26 cellular contexts compared by ENCODE assay signal in the genomic region with DNA sequence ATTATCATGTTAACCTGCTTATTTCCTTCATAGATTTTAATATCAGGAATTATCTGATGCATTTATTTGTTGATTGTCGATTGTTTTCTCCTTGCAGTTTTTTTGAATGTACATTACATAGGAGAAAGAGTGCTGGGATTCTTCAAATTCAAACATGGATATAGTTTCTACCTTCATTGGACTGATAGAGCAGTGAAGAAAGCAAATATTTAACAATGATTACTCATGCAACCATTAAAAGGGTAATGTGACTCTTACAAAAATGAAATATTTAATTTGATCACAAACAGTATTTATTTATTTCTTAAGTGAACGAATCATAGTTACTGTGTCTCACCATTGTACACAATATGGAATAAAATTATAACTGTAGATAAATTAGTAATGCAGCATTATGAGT.
"Had no signal": no experiment of that assay in that cellular context is flagged by ENCODE, and none has a peak within 500 bp of the region (broad histone marks: within the 10 kb centered on the region; RNA-seq: fewer than 3 reads in every experiment).

No MANE protein-coding gene starts in this region.

- DNase-seq: hypothalamus; immature natural killer cell; kidney; left colon; left lung; lower lobe of right lung; mammary epithelial cell; mesenchymal stem cell; naive B cell; natural killer cell; ovary; right lobe of liver; stimulated activated CD4-positive, alpha-beta T cell treated with anti-CD3 and anti-CD28 coated beads, Interleukin-1b, Interleukin-23, amount 100 ng/mL, for 48 hours; stimulated activated CD4-positive, alpha-beta T cell treated with anti-CD3 and anti-CD28 coated beads, Interleukin-2, amount 100 ng/mL, for 48 hours; stimulated activated CD4-positive, alpha-beta T cell treated with anti-CD3 and anti-CD28 coated beads, Interleukin-4, amount 100 ng/mL, for 4 hours; stimulated activated CD8-positive, alpha-beta memory T cell treated with anti-CD3 and anti-CD28 coated beads, Interleukin-4, amount 100 ng/mL, for 48 hours; stimulated activated naive B cell treated with anti-CD40 and anti-IgM and Interleukin-4, amounts not matched to agents 10 μg/mL and 1 μg/mL and 100 μg/mL, for 72 hours; stimulated activated naive CD8-positive, alpha-beta T cell treated with anti-CD3 and anti-CD28 coated beads, Interleukin-15, Interleukin-2, amounts not matched to agents 100 U/mL and 50 U/mL, for 24 hours; stomach; testis; thyroid gland; transverse colon; upper lobe of left lung had no signal

- ATAC-seq: left colon; left lung; lower lobe of right lung; natural killer cell; right lobe of liver; stimulated activated naive B cell treated with anti-CD40 and anti-IgM and Interleukin-4, amounts not matched to agents 10 μg/mL and 1 μg/mL and 100 μg/mL, for 72 hours; stimulated activated naive CD8-positive, alpha-beta T cell treated with anti-CD3 and anti-CD28 coated beads, Interleukin-15, Interleukin-2, amounts not matched to agents 100 U/mL and 50 U/mL, for 24 hours had no signal

- H3K9me3 ChIP-seq: left lung, lower lobe of right lung, ovary, right atrium auricular region, right lobe of liver, stomach, testis, thyroid gland, transverse colon, upper lobe of left lung, vagina had no signal

- H3K4me2 ChIP-seq: smooth muscle cell had no signal

- H3K36me3 ChIP-seq: left lung, lower lobe of right lung, ovary, right atrium auricular region, right lobe of liver, stomach, thyroid gland, transverse colon, upper lobe of left lung, vagina had no signal

- H3K27me3 ChIP-seq: left lung, ovary, right atrium auricular region, right lobe of liver, stomach, testis, thyroid gland, transverse colon, upper lobe of left lung, vagina had no signal

- H3K4me3 ChIP-seq: left lung, lower lobe of right lung, ovary, right atrium auricular region, right lobe of liver, smooth muscle cell, stomach, testis, thyroid gland, transverse colon, upper lobe of left lung, vagina had no signal

- H3K27ac ChIP-seq: left lung, lower lobe of right lung, ovary, right atrium auricular region, right lobe of liver, stomach, testis, thyroid gland, transverse colon, upper lobe of left lung, vagina had no signal
